Comparison of ENCODE assay signal across 1 cellular context in the genomic region with DNA sequence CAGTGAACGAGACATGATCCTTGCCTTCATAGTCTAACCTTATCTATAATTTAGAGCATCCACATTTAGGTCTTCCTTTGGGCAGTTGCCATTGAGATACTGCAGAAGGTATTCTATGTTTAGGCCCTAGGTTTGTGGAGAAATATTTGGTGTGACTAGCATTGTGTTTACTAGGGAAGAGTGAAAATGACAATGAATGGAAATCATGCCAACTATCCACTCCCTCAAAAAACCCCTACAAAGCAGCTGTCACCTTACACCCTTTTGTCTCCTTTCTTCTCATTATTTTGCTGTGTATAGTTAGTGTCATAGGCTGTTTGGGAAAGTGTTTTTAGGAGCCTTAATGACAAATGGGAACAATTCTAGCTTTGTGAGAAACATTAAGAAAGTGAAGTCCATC.
TF ChIP-seq lines count a peak whose summit lies in the region.

No MANE protein-coding gene starts in this region.

TF ChIP-seq in GM12878, 131 proteins besides CTCF, POLR2A, EP300 and RAD21:
- no peak for TF ChIP-seq NR2C2 (IDR thresholded peaks at IDR 0.05; ENCODE audit: borderline replicate concordance, control insufficient read depth, insufficient read length, low read depth)
- no peak for TF ChIP-seq KDM1A (IDR thresholded peaks at IDR 0.05; ENCODE audit: borderline replicate concordance)
- TF ChIP-seq E4F1 (IDR thresholded peaks at IDR 0.05; ENCODE audit: borderline replicate concordance, partially characterized antibody): no peak
- TF ChIP-seq RB1 (IDR thresholded peaks at IDR 0.05; ENCODE audit: borderline replicate concordance): no peak
- no peak for TF ChIP-seq EED (IDR thresholded peaks at IDR 0.05; ENCODE audit: low read depth)
- no peak for TF ChIP-seq SUZ12 (IDR thresholded peaks at IDR 0.05; ENCODE audit: unreplicated experiment)
- TF ChIP-seq ZZZ3 (IDR thresholded peaks at IDR 0.05; ENCODE audit: control insufficient read depth, insufficient read length, low read depth): no peak
- no peak for TF ChIP-seq PAX8 (IDR thresholded peaks at IDR 0.05)
- TF ChIP-seq GATAD2B (conservative IDR thresholded peaks at IDR 0.05; ENCODE audit: low read depth): no peak
- TF ChIP-seq ZSCAN29 (IDR thresholded peaks at IDR 0.05): no peak
- no peak for TF ChIP-seq TBL1XR1 (IDR thresholded peaks at IDR 0.05; ENCODE audit: low read depth, low read length)
